13 cellular contexts compared by ENCODE assay signal in the genomic region with DNA sequence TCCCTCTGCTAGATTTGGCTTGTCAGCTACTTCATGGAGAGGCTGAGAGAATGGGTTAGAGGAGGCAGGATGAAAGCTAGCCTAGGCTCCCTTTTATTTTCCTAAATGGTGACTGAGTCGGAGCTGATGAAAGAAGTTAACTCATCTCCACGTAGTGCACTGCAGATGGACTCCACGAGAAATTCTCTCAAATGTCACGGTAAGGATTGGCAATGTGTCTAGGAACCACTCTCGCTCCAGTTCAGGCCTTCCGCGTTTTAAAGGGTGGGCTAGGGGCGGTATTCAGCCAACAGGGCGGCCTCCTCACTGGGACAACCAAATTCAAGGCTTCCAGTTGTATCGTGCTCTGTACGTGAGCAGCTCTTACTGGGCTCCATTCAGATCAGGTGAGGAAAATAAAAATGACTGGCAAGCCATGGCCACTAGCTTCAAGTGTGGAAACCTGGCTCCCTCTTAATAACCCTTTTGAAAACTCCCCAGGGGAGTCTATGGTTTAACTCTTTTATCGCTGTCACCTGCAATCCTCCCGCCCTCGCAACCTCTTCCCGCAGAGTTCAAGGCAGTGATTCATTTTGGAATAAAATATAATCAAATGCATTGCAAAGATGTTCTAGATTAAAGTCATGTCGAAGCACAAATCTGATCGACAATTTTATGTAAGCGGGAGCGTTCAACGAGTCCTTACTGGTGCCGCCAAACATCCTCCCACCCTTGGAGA. TPM values are rescaled to one million over a fixed set of nuclear protein-coding genes. Genes with fewer than 3 reads are reported as not detected.
DNase-seq lines count a peak whose midpoint lies in the region; ATAC-seq, FAIRE-seq and TF ChIP-seq lines count a peak whose summit lies in the region.
"Had no signal": no experiment of that assay in that cellular context is flagged by ENCODE, and none has a peak within 500 bp of the region (broad histone marks: within the 10 kb centered on the region; RNA-seq: fewer than 3 reads in every experiment).

No MANE protein-coding gene starts in this region.

- H3K27me3 ChIP-seq in SU-DHL-6 (ENCODE audit: low read length): no peaks in the 10 kb centered on the region
- H3K27me3 ChIP-seq in prostate gland (replicated peaks; ENCODE audit: insufficient read depth): no peaks in the 10 kb centered on the region

- no peak for DNase-seq in HTR-8/SVneo (ENCODE audit: insufficient read length, low spot score)
- peak in 30 of 51 donors; percentile 2 to 85 (median 14) for DNase-seq in hypothalamus (lab: John Stamatoyannopoulos, UW)
- no peak for DNase-seq in prostate gland (ENCODE audit: low spot score)
- no peak for DNase-seq in EL
- DNase-seq in epidermal melanocyte (ENCODE audit: insufficient read length, low spot score): no peak
- DNase-seq: activated T-cell treated with anti-CD3 and anti-CD28 coated beads for 4 hours; stimulated activated CD4-positive, alpha-beta T cell treated with anti-CD3 and anti-CD28 coated beads, Interleukin-12 subunit alpha, Interleukin-12 subunit beta, amount 100 ng/mL, for 4 hours had no signal

- FAIRE-seq in HTR-8/SVneo (lab: Jason Lieb, UNC): peak; percentile 4
- FAIRE-seq: GM18507 had no signal

- H3K27ac ChIP-seq in SU-DHL-6 (ENCODE audit: low read depth, low read length) (no peak overlapping the region), prostate gland (peak overlapping the region; percentile 15 to 61)

- 27% methylated on average over 21 of the region's 21 CpGs for WGBS in prostate gland

- no peaks in the 10 kb centered on the region for H3K9me3 ChIP-seq in SU-DHL-6 (ENCODE audit: insufficient read depth, low read length)
- no peaks in the 10 kb centered on the region for H3K9me3 ChIP-seq in prostate gland

- H3K4me3 ChIP-seq in SU-DHL-6 (ENCODE audit: insufficient read depth, low read length, poor library complexity, severe bottlenecking) (no peak overlapping the region), prostate gland (peak overlapping the region; percentile 35 to 44)

- no peaks in the 10 kb centered on the region for H4K20me1 ChIP-seq in SU-DHL-6 (ENCODE audit: low read depth, low read length)

- no peak overlapping the region for H3K4me2 ChIP-seq in SU-DHL-6 (ENCODE audit: low read depth, low read length, poor library complexity, severe bottlenecking)

- no peak for TF ChIP-seq CTCF in SU-DHL-6 (IDR thresholded peaks at IDR 0.05; ENCODE audit: insufficient read depth, low read length, poor library complexity, severe bottlenecking)
- no peak for TF ChIP-seq CTCF in prostate gland (IDR thresholded peaks at IDR 0.05)

- peak overlapping the region; percentile 98 for H2AFZ ChIP-seq in SU-DHL-6 (ENCODE audit: low read depth, low read length, severe bottlenecking)

- H3F3A ChIP-seq in SU-DHL-6 (ENCODE audit: insufficient read depth): no peaks in the 10 kb centered on the region

- no peak for ATAC-seq in GM18858 (IDR thresholded peaks at IDR 0.05; ENCODE audit: unreplicated experiment)
- no peak for ATAC-seq in HG03159 (IDR thresholded peaks at IDR 0.05; ENCODE audit: unreplicated experiment)

- TF ChIP-seq POLR2A in prostate gland (IDR thresholded peaks at IDR 0.05): no peak

- intact Hi-C loops in prostate gland (cut with DNase I): no loop called here

- H3K36me3 ChIP-seq in SU-DHL-6 (ENCODE audit: low read length) (no peaks in the 10 kb centered on the region), prostate gland (no peaks in the 10 kb centered on the region)

- no peaks in the 10 kb centered on the region for H3K4me1 ChIP-seq in prostate gland (replicated peaks)

- H3K9me2 ChIP-seq in SU-DHL-6 (replicated peaks; ENCODE audit: insufficient read depth, low read length): no peaks in the 10 kb centered on the region

- H3K79me2 ChIP-seq in SU-DHL-6 (ENCODE audit: insufficient read depth, low read length): no peaks in the 10 kb centered on the region

- H3K9ac ChIP-seq in SU-DHL-6 (ENCODE audit: low read length): no peak overlapping the region

RNA-seq across cellular contexts. Expression of gene SPOCK3, which starts 1.3 kb away (rescaled TPM):
- 10 to 100 TPM; 18.1 to 22.8 TPM for total RNA-seq in prostate gland
- total RNA-seq: fibroblast of villous mesenchyme, mesenteric fat pad had no signal

Comparison
In these comparisons a context has a peak if more than half of its experiments do, and no peak if none do; other contexts are left out.
1. DNase-seq: peak in hypothalamus (30 of 51); none in HTR-8/SVneo (single experiment), prostate gland (single experiment), EL (single experiment) and epidermal melanocyte (single experiment).